Comparison of ENCODE assay signal across 1 cellular context in the genomic region with DNA sequence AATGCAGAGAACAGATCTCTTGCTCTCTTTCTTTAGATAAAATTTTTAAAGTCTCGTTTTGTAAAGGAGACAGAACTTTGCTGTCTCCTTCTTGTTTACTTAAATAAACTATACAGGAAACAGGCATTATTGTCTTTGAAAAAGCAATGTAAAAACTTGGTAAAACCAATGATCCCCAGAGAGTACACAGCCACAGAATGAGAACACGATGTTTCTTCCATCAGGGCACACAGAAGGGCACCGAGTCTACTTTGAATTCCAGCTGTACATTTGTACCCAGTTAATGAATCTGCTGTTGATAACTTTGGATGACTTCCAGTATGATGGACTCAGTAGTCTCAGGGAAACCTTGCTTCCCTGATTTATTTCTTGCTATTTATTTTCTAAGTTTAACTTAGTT.
TF ChIP-seq lines count a peak whose summit lies in the region.

No MANE protein-coding gene starts in this region.

TF ChIP-seq in SK-N-SH, 30 proteins besides CTCF, POLR2A, EP300 and RAD21 (continued from another document):
- no peak for TF ChIP-seq IRF3 (IDR thresholded peaks at IDR 0.05; ENCODE audit: low read depth, low read length)
- no peak for TF ChIP-seq RFX5 (IDR thresholded peaks at IDR 0.05; ENCODE audit: low read length)
- TF ChIP-seq JUND (IDR thresholded peaks at IDR 0.05), result no peak
- no peak for TF ChIP-seq ELF1 (IDR thresholded peaks at IDR 0.05)
TF ChIP-seq in SK-N-SH: peak in this region for 0.
